In genomic region chr12:128316981-128317526, GRCh38 we compare ENCODE assay signal across 20 cellular contexts. TPM values are rescaled to one million over a fixed set of nuclear protein-coding genes. Genes with fewer than 3 reads are reported as not detected.
A peak's percentile ranks its signal among the peaks of the same experiment; 100 is the strongest.
DNase-seq lines count a peak whose midpoint lies in the region; ATAC-seq, FAIRE-seq and TF ChIP-seq lines count a peak whose summit lies in the region.
"Had no signal": no experiment of that assay in that cellular context is flagged by ENCODE, and none has a peak within 500 bp of the region (broad histone marks: within the 10 kb centered on the region; RNA-seq: fewer than 3 reads in every experiment).

No MANE protein-coding gene starts in this region.

- no peak for TF ChIP-seq EP300 in gastroesophageal sphincter (IDR thresholded peaks at IDR 0.05)

- peaks cover 41% of the 10 kb centered on the region for H3K4me1 Mint-ChIP-seq in mesothelial cell of epicardium
- H3K4me1 Mint-ChIP-seq: T-cell had no signal

- 11 to 31% methylated on average over 4 of the region's 4 CpGs for WGBS in gastroesophageal sphincter (ENCODE audit: low coverage in 1 of 2), 2 donors

- peaks cover 10% of the 10 kb centered on the region for H3K9me3 Mint-ChIP-seq in mesothelial cell of epicardium

- no peaks in the 10 kb centered on the region for H3K36me3 ChIP-seq in gastroesophageal sphincter
- H3K36me3 ChIP-seq: ascending aorta had no signal

- no peak overlapping the region for H3K4me3 Mint-ChIP-seq in mesothelial cell of epicardium
- H3K4me3 Mint-ChIP-seq: activated CD4-positive, alpha-beta memory T cell treated with anti-CD3 and anti-CD28 coated beads for 36 hours; T-cell had no signal

- ATAC-seq in gastroesophageal sphincter = peak; percentile 74
- ATAC-seq: T-cell had no signal

- peaks cover 10% of the 10 kb centered on the region for H3K27me3 ChIP-seq in gastroesophageal sphincter
- H3K27me3 ChIP-seq: ascending aorta, testis had no signal

- no peak for FAIRE-seq in urothelium cell line (lab: Jason Lieb, UNC)
- FAIRE-seq: GM12891 had no signal

- H3K27me3 Mint-ChIP-seq in mesothelial cell of epicardium (ENCODE audit: low read depth) = no peaks in the 10 kb centered on the region
- H3K27me3 Mint-ChIP-seq: activated CD4-positive, alpha-beta memory T cell treated with anti-CD3 and anti-CD28 coated beads for 36 hours had no signal

- peak overlapping the region in 2 of 4 donors; percentile 22 to 26 for H3K27ac ChIP-seq in gastroesophageal sphincter
- H3K27ac ChIP-seq: ascending aorta, VCaP had no signal

- TF ChIP-seq CTCF in gastroesophageal sphincter (IDR thresholded peaks at IDR 0.05) (no peak), mesothelial cell of epicardium (IDR thresholded peaks at IDR 0.05; ENCODE audit: unreplicated experiment) (no peak)

- H3K9me3 ChIP-seq in gastroesophageal sphincter = peaks cover 0 to 5% (median 0%) of the 10 kb centered on the region in 3 donors
- H3K9me3 ChIP-seq: ascending aorta, testis had no signal

- H3K36me3 Mint-ChIP-seq in mesothelial cell of epicardium = no peaks in the 10 kb centered on the region
- H3K36me3 Mint-ChIP-seq: activated CD4-positive, alpha-beta memory T cell treated with anti-CD3 and anti-CD28 coated beads for 36 hours; T-cell had no signal

- H3K4me1 ChIP-seq in gastroesophageal sphincter = peaks cover 0 to 6% (median 0%) of the 10 kb centered on the region in 3 donors
- H3K4me1 ChIP-seq: ascending aorta had no signal

- H3K4me3 ChIP-seq in gastroesophageal sphincter = no peak overlapping the region
- H3K4me3 ChIP-seq: ascending aorta, testis had no signal

- H3K27ac Mint-ChIP-seq in mesothelial cell of epicardium = peak overlapping the region; percentile 84
- H3K27ac Mint-ChIP-seq: activated CD4-positive, alpha-beta memory T cell treated with anti-CD3 and anti-CD28 coated beads for 36 hours; T-cell had no signal

- DNase-seq in OCI-M1 (lab: John Stamatoyannopoulos, UW) = peak; percentile 99
- DNase-seq in mesothelial cell of epicardium (ENCODE audit: low spot score in 2 of 2, unreplicated experiment in 2 of 2) = no peak
- no peak for DNase-seq in NK-92 (lab: John Stamatoyannopoulos, UW; ENCODE audit: unreplicated experiment)
- no peak for DNase-seq in urothelium cell line (ENCODE audit: low spot score)
- DNase-seq in AML-193 (lab: John Stamatoyannopoulos, UW) = no peak
- DNase-seq in Kasumi-1 (lab: John Stamatoyannopoulos, UW) = no peak
- DNase-seq: activated CD4-positive, alpha-beta memory T cell treated with anti-CD3 and anti-CD28 coated beads for 36 hours; activated naive CD4-positive, alpha-beta T cell treated with Interleukin-2 at 50 U/mL for 16 hours; activated T-cell treated with anti-CD3 and anti-CD28 coated beads, Interleukin-2, amount 50 U/mL, for 1 hour; H7; NCI-H1417 treated with DMSO at 0.1 percent for 48 hours; SHP77 treated with DMSO at 0.1 percent for 48 hours; T-cell; testis had no signal

- no peak for TF ChIP-seq POLR2A in gastroesophageal sphincter (IDR thresholded peaks at IDR 0.05)

RNA-seq across cellular contexts. Expression of gene TMEM132C, which starts 50.1 kb away (rescaled TPM):
- total RNA-seq in gastroesophageal sphincter (1 to 10 TPM; 2.4 to 5.5 (median 3.3) TPM), mesothelial cell of epicardium (24.2 to 26.0 TPM (median 25.5 TPM) in 3 replicates)
- total RNA-seq: activated CD4-positive, alpha-beta memory T cell treated with anti-CD3 and anti-CD28 coated beads for 36 hours; chondrocyte; renal cortical epithelial cell had no signal
